14 cellular contexts compared by ENCODE assay signal in the genomic region with DNA sequence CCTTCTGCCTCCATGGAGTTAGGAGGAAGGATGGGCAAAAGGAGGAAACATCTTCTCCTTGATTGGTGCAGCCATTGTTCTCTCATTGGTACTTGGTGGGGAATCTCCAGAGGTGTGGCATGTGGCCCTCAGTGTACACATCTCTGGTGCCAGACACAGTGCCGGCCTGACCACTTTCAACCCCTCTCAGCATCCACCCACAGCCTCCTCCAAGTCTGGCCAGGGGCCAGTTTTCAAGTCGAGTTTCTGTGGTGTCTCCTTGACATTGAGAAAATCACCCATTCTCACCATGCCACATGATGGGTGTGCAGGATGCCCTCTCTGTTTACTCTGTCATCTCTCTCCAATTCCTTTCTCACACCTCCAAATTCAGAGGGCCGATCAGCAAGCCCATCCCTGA. TPM values are rescaled to one million over a fixed set of nuclear protein-coding genes. Genes with fewer than 3 reads are reported as not detected.
DNase-seq lines count a peak whose midpoint lies in the region; ATAC-seq and TF ChIP-seq lines count a peak whose summit lies in the region.
"Had no signal": no experiment of that assay in that cellular context is flagged by ENCODE, and none has a peak within 500 bp of the region (broad histone marks: within the 10 kb centered on the region; RNA-seq: fewer than 3 reads in every experiment).

No MANE protein-coding gene starts in this region.

- intact Hi-C loops in upper lobe of right lung (cut with DNase I): no loop called here

- CTCF ChIA-PET in HEK293 (lab: Yijun Ruan, JAX): no interaction called here

- H3K4me3 ChIP-seq in HEK293 (ENCODE audit: low read depth, low read length) (no peak overlapping the region), upper lobe of right lung (no peak overlapping the region)
- H3K4me3 ChIP-seq: A549, HAP-1 had no signal

- H3K9me3 ChIP-seq in HEK293 (ENCODE audit: control insufficient read depth, insufficient read depth, low read depth, low read length): no peaks in the 10 kb centered on the region
- H3K9me3 ChIP-seq in upper lobe of right lung: no peaks in the 10 kb centered on the region
- H3K9me3 ChIP-seq: A549, Caco-2, HAP-1 had no signal

- no peaks in the 10 kb centered on the region for H3K27me3 ChIP-seq in upper lobe of right lung

- peak; percentile 22 for DNase-seq in RPMI8226
- no peak for DNase-seq in erythroblast (lab: John Stamatoyannopoulos, UW)
- no peak for DNase-seq in upper lobe of right lung
- no peak for DNase-seq in 8988T
- DNase-seq: AML-193; Caco-2; CD4-positive, alpha-beta T cell; KG1 had no signal

- ATAC-seq in GM19463 (IDR thresholded peaks at IDR 0.05; ENCODE audit: unreplicated experiment) (peak; percentile 47), upper lobe of right lung (no peak)
- ATAC-seq: A549, HepG2 had no signal

- no peak overlapping the region for H3K27ac ChIP-seq in HEK293 (ENCODE audit: extremely low read depth, low read depth, low read length)
- no peak overlapping the region for H3K27ac ChIP-seq in upper lobe of right lung
- H3K27ac ChIP-seq: A549, C4-2B had no signal

- H3K4me1 ChIP-seq in HEK293 (ENCODE audit: control insufficient read depth, insufficient read depth, low read length): no peaks in the 10 kb centered on the region
- no peaks in the 10 kb centered on the region for H3K4me1 ChIP-seq in upper lobe of right lung
- H3K4me1 ChIP-seq: A549, Caco-2, HAP-1 had no signal

- H3K36me3 ChIP-seq in HEK293 (ENCODE audit: control insufficient read depth in 2 of 2, insufficient read depth in 1 of 2, low read length in 2 of 2): no peaks in the 10 kb centered on the region
- H3K36me3 ChIP-seq in upper lobe of right lung: no peaks in the 10 kb centered on the region
- H3K36me3 ChIP-seq: HAP-1 had no signal

- no peak for TF ChIP-seq POLR2A in erythroblast (IDR thresholded peaks at IDR 0.05; ENCODE audit: low read length)

- TF ChIP-seq CTCF in HEK293 (tag by site-specific recombination; IDR thresholded peaks at IDR 0.05): no peak
- no peak for TF ChIP-seq CTCF in upper lobe of right lung (IDR thresholded peaks at IDR 0.05)

- POLR2A ChIA-PET in HEK293 (lab: Yijun Ruan, JAX): no interaction called here

TF ChIP-seq in HEK293, 187 proteins besides CTCF, POLR2A, EP300 and RAD21:
- TF ChIP-seq, protein P1, sequence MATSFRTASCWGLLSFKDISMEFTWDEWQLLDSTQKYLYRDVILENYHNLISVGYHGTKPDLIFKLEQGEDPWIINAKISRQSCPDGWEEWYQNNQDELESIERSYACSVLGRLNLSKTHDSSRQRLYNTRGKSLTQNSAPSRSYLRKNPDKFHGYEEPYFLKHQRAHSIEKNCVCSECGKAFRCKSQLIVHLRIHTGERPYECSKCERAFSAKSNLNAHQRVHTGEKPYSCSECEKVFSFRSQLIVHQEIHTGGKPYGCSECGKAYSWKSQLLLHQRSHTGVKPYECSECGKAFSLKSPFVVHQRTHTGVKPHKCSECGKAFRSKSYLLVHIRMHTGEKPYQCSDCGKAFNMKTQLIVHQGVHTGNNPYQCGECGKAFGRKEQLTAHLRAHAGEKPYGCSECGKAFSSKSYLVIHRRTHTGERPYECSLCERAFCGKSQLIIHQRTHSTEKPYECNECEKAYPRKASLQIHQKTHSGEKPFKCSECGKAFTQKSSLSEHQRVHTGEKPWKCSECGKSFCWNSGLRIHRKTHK (tag by site-specific recombination; IDR thresholded peaks at IDR 0.05): no peak
- TF ChIP-seq, protein P2, sequence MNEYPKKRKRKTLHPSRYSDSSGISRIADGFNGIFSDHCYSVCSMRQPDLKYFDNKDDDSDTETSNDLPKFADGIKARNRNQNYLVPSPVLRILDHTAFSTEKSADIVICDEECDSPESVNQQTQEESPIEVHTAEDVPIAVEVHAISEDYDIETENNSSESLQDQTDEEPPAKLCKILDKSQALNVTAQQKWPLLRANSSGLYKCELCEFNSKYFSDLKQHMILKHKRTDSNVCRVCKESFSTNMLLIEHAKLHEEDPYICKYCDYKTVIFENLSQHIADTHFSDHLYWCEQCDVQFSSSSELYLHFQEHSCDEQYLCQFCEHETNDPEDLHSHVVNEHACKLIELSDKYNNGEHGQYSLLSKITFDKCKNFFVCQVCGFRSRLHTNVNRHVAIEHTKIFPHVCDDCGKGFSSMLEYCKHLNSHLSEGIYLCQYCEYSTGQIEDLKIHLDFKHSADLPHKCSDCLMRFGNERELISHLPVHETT (tag by site-specific recombination; IDR thresholded peaks at IDR 0.05): no peak
- TF ChIP-seq OSR2 (tag by site-specific recombination; IDR thresholded peaks at IDR 0.05) (no peak), ZNF391 (tag by site-specific recombination; IDR thresholded peaks at IDR 0.05; ENCODE audit: borderline replicate concordance, low read depth) (no peak), ZNF521 (tag by site-specific recombination; IDR thresholded peaks at IDR 0.05) (no peak), ZFHX2 (tag by site-specific recombination; conservative IDR thresholded peaks at IDR 0.05) (0 out of 2 replicates have a peak, but pooled peaks have one; percentile 9)

RNA-seq across cellular contexts. Expression of gene FSIP1, which starts 12.8 kb away (rescaled TPM):
- 0.96 TPM for total RNA-seq in upper lobe of right lung
